Comparison of ENCODE assay signal across 1 cellular context in genomic region chr19:14529254-14530004, GRCh38.
TF ChIP-seq lines count a peak whose summit lies in the region.

Gene TECR (plus strand): TSS chr19:14529594. CDS start chr19:14529697, 103 bp downstream.

TF ChIP-seq in WTC11, 78 proteins besides CTCF, POLR2A, EP300 and RAD21 (continued from another document and continues in another):
- TF ChIP-seq STAT6 (CRISPR knock-in tag; conservative IDR thresholded peaks at IDR 0.05; ENCODE audit: low read depth) (no peak), E2F5 (CRISPR knock-in tag; IDR thresholded peaks at IDR 0.05) (peak; percentile 87), SP1 (CRISPR knock-in tag; conservative IDR thresholded peaks at IDR 0.05) (peak; percentile 92), CREB1 (CRISPR knock-in tag; IDR thresholded peaks at IDR 0.05) (no peak), ZSCAN18 (CRISPR knock-in tag; IDR thresholded peaks at IDR 0.05) (no peak), JUN (CRISPR knock-in tag; IDR thresholded peaks at IDR 0.05) (no peak), PRRX2 (CRISPR knock-in tag; IDR thresholded peaks at IDR 0.05) (no peak), ZNF219 (CRISPR knock-in tag; IDR thresholded peaks at IDR 0.05; ENCODE audit: borderline replicate concordance) (no peak), FOXP1 (CRISPR knock-in tag; IDR thresholded peaks at IDR 0.05; ENCODE audit: borderline replicate concordance) (no peak), TEAD1 (CRISPR knock-in tag; IDR thresholded peaks at IDR 0.05) (no peak), ZMAT4 (CRISPR knock-in tag; IDR thresholded peaks at IDR 0.05) (no peak), PREB (CRISPR knock-in tag; IDR thresholded peaks at IDR 0.05; ENCODE audit: borderline replicate concordance) (no peak), ZNF423 (CRISPR knock-in tag; IDR thresholded peaks at IDR 0.05) (no peak), RELA (CRISPR knock-in tag; IDR thresholded peaks at IDR 0.05; ENCODE audit: borderline replicate concordance) (no peak), ESRRA (CRISPR knock-in tag; IDR thresholded peaks at IDR 0.05; ENCODE audit: borderline replicate concordance) (no peak), ELF4 (CRISPR knock-in tag; IDR thresholded peaks at IDR 0.05; ENCODE audit: low read depth) (no peak), GTF2I (CRISPR knock-in tag; conservative IDR thresholded peaks at IDR 0.05) (0 out of 2 replicates have a peak, but pooled peaks have one; percentile 51), FOXP4 (CRISPR knock-in tag; IDR thresholded peaks at IDR 0.05) (no peak; the same call in 1 of the 2 replicates), ZNF512 (CRISPR knock-in tag; IDR thresholded peaks at IDR 0.05; ENCODE audit: borderline replicate concordance) (no peak), NFYB (CRISPR knock-in tag; conservative IDR thresholded peaks at IDR 0.05; ENCODE audit: low read depth) (peak; percentile 84), ATF6 (CRISPR knock-in tag; IDR thresholded peaks at IDR 0.05) (no peak), HMGXB4 (CRISPR knock-in tag; IDR thresholded peaks at IDR 0.05) (peak; percentile 50; the same call in 1 of the 2 replicates), RORB (CRISPR knock-in tag; IDR thresholded peaks at IDR 0.05) (no peak), ZNF425 (CRISPR knock-in tag; conservative IDR thresholded peaks at IDR 0.05) (no peak), E2F1 (CRISPR knock-in tag; IDR thresholded peaks at IDR 0.05) (no peak), ZNF138 (CRISPR knock-in tag; conservative IDR thresholded peaks at IDR 0.05) (no peak), IRF2 (CRISPR knock-in tag; IDR thresholded peaks at IDR 0.05; ENCODE audit: borderline replicate concordance, low read depth) (no peak), JAZF1 (CRISPR knock-in tag; IDR thresholded peaks at IDR 0.05) (no peak), ETV6 (CRISPR knock-in tag; IDR thresholded peaks at IDR 0.05) (peak; percentile 36; the same call in 1 of the 2 replicates), EMX1 (CRISPR knock-in tag; IDR thresholded peaks at IDR 0.05) (no peak), CDX4 (CRISPR knock-in tag; IDR thresholded peaks at IDR 0.05; ENCODE audit: borderline replicate concordance) (no peak), NFATC4 (CRISPR knock-in tag; IDR thresholded peaks at IDR 0.05) (no peak), ERG (CRISPR knock-in tag; IDR thresholded peaks at IDR 0.05) (no peak), CBFB (CRISPR knock-in tag; IDR thresholded peaks at IDR 0.05; ENCODE audit: low read depth) (no peak), E2F4 (CRISPR knock-in tag; IDR thresholded peaks at IDR 0.05; ENCODE audit: borderline replicate concordance, low read depth) (no peak), ATF1 (CRISPR knock-in tag; IDR thresholded peaks at IDR 0.05) (no peak), ZNF232 (CRISPR knock-in tag; IDR thresholded peaks at IDR 0.05) (peak; percentile 32; the same call in 1 of the 2 replicates)
